27 cellular contexts compared by ENCODE assay signal in genomic region chr18:14940738-14941137, GRCh38.
"Had no signal": no experiment of that assay in that cellular context is flagged by ENCODE, and none has a peak within 500 bp of the region (broad histone marks: within the 10 kb centered on the region; RNA-seq: fewer than 3 reads in every experiment).

No MANE protein-coding gene starts in this region.

- H3K9me3 ChIP-seq: adrenal gland, body of pancreas, colonic mucosa had no signal

- H3K27ac ChIP-seq: adrenal gland, body of pancreas, dorsolateral prefrontal cortex had no signal

- H3K27ac Mint-ChIP-seq: activated CD4-positive, alpha-beta memory T cell treated with anti-CD3 and anti-CD28 coated beads for 36 hours; activated CD4-positive, alpha-beta T cell treated with anti-CD3 and anti-CD28 coated beads for 36 hours; activated CD4-positive, alpha-beta T cell treated with anti-CD3 and anti-CD28 coated beads, Interleukin-2, amount 10 ng/mL, durations not matched to agents 24 days and 14 days; activated CD8-positive, alpha-beta T cell treated with anti-CD3 and anti-CD28 coated beads, Interleukin-2, amount 10 ng/mL, durations not matched to agents 7 days and 5 days; activated naive CD4-positive, alpha-beta T cell treated with anti-CD3 and anti-CD28 coated beads for 36 hours; activated naive CD4-positive, alpha-beta T cell treated with anti-CD3 and anti-CD28 coated beads, Interleukin-2, amount 50 U/mL, for 24 hours; activated naive CD8-positive, alpha-beta T cell treated with anti-CD3 and anti-CD28 coated beads for 36 hours; activated naive CD8-positive, alpha-beta T cell treated with anti-CD3 and anti-CD28 coated beads, Interleukin-2, amount 50 U/mL, for 24 hours; activated T-helper 17 cell treated with anti-CD3 and anti-CD28 coated beads, Interleukin-2, amount 50 U/mL, for 72 hours; dendritic cell treated with granulocyte-macrophage colony-stimulating factor and Interleukin-4, amounts not matched to agents 40 ng/mL and 50 ng/mL, for 4 days; endodermal cell had no signal

- H3K4me1 Mint-ChIP-seq: activated CD4-positive, alpha-beta T cell treated with anti-CD3 and anti-CD28 coated beads for 36 hours; activated CD4-positive, alpha-beta T cell treated with anti-CD3 and anti-CD28 coated beads, Interleukin-2, amount 10 ng/mL, durations not matched to agents 24 days and 14 days; activated naive CD4-positive, alpha-beta T cell treated with anti-CD3 and anti-CD28 coated beads, Interleukin-2, amount 50 U/mL, for 24 hours; activated naive CD8-positive, alpha-beta T cell treated with anti-CD3 and anti-CD28 coated beads for 36 hours; activated naive CD8-positive, alpha-beta T cell treated with anti-CD3 and anti-CD28 coated beads, Interleukin-2, amount 50 U/mL, for 24 hours; endodermal cell had no signal

- H3K27me3 Mint-ChIP-seq: activated CD4-positive, alpha-beta memory T cell treated with anti-CD3 and anti-CD28 coated beads for 36 hours; activated CD4-positive, alpha-beta T cell treated with anti-CD3 and anti-CD28 coated beads for 36 hours; activated CD4-positive, alpha-beta T cell treated with anti-CD3 and anti-CD28 coated beads, Interleukin-2, amount 10 ng/mL, durations not matched to agents 24 days and 14 days; activated naive CD4-positive, alpha-beta T cell treated with anti-CD3 and anti-CD28 coated beads, Interleukin-2, amount 50 U/mL, for 24 hours; activated naive CD8-positive, alpha-beta T cell treated with anti-CD3 and anti-CD28 coated beads, Interleukin-2, amount 50 U/mL, for 24 hours; dendritic cell treated with granulocyte-macrophage colony-stimulating factor and Interleukin-4, amounts not matched to agents 40 ng/mL and 50 ng/mL, for 4 days had no signal

- H3K27me3 ChIP-seq: adrenal gland, body of pancreas, colonic mucosa had no signal

- H3K9me3 Mint-ChIP-seq: activated CD4-positive, alpha-beta memory T cell treated with anti-CD3 and anti-CD28 coated beads for 36 hours; activated CD4-positive, alpha-beta T cell treated with anti-CD3 and anti-CD28 coated beads, Interleukin-2, amount 10 ng/mL, durations not matched to agents 24 days and 14 days; activated naive CD4-positive, alpha-beta T cell treated with anti-CD3 and anti-CD28 coated beads for 36 hours; activated naive CD4-positive, alpha-beta T cell treated with anti-CD3 and anti-CD28 coated beads, Interleukin-2, amount 50 U/mL, for 24 hours; activated naive CD8-positive, alpha-beta T cell treated with anti-CD3 and anti-CD28 coated beads for 36 hours; activated naive CD8-positive, alpha-beta T cell treated with anti-CD3 and anti-CD28 coated beads, Interleukin-2, amount 50 U/mL, for 24 hours; activated T-cell treated with anti-CD3 and anti-CD28 coated beads, Interleukin-2, amount 50 U/mL, for 4 hours; activated T-helper 17 cell treated with anti-CD3 and anti-CD28 coated beads, Interleukin-2, amount 50 U/mL, for 72 hours; dendritic cell treated with granulocyte-macrophage colony-stimulating factor and Interleukin-4, amounts not matched to agents 40 ng/mL and 50 ng/mL, for 4 days had no signal

- H3K4me3 Mint-ChIP-seq: activated CD4-positive, alpha-beta memory T cell treated with anti-CD3 and anti-CD28 coated beads for 36 hours; activated CD4-positive, alpha-beta T cell treated with anti-CD3 and anti-CD28 coated beads for 36 hours; activated CD4-positive, alpha-beta T cell treated with anti-CD3 and anti-CD28 coated beads, Interleukin-2, amount 10 ng/mL, durations not matched to agents 24 days and 14 days; activated CD8-positive, alpha-beta T cell treated with anti-CD3 and anti-CD28 coated beads, Interleukin-2, amount 10 ng/mL, durations not matched to agents 7 days and 5 days; activated naive CD4-positive, alpha-beta T cell treated with anti-CD3 and anti-CD28 coated beads for 36 hours; activated naive CD4-positive, alpha-beta T cell treated with anti-CD3 and anti-CD28 coated beads, Interleukin-2, amount 50 U/mL, for 24 hours; activated naive CD8-positive, alpha-beta T cell treated with anti-CD3 and anti-CD28 coated beads for 36 hours; activated naive CD8-positive, alpha-beta T cell treated with anti-CD3 and anti-CD28 coated beads, Interleukin-2, amount 50 U/mL, for 24 hours; activated T-cell treated with anti-CD3 and anti-CD28 coated beads, Interleukin-2, amount 50 U/mL, for 4 hours; activated T-helper 17 cell treated with anti-CD3 and anti-CD28 coated beads, Interleukin-2, amount 50 U/mL, for 72 hours; dendritic cell treated with granulocyte-macrophage colony-stimulating factor and Interleukin-4, amounts not matched to agents 40 ng/mL and 50 ng/mL, for 4 days; endodermal cell had no signal

- H3K36me3 Mint-ChIP-seq: activated CD4-positive, alpha-beta memory T cell treated with anti-CD3 and anti-CD28 coated beads for 36 hours; activated naive CD4-positive, alpha-beta T cell treated with anti-CD3 and anti-CD28 coated beads, Interleukin-2, amount 50 U/mL, for 24 hours; activated naive CD8-positive, alpha-beta T cell treated with anti-CD3 and anti-CD28 coated beads for 36 hours had no signal

- DNase-seq: activated CD4-positive, alpha-beta memory T cell treated with anti-CD3 and anti-CD28 coated beads for 36 hours; activated CD4-positive, alpha-beta T cell treated with anti-CD3 and anti-CD28 coated beads for 36 hours; activated CD4-positive, alpha-beta T cell treated with anti-CD3 and anti-CD28 coated beads, Interleukin-2, amount 10 ng/mL, durations not matched to agents 24 days and 14 days; activated CD4-positive, CD25-positive, alpha-beta regulatory T cell; activated CD4-positive, CD25-positive, alpha-beta regulatory T cell treated with anti-CD3 and anti-CD28 coated beads, Interleukin-2, amount 50 U/mL, for 72 hours; activated CD8-positive, alpha-beta T cell treated with anti-CD3 and anti-CD28 coated beads, Interleukin-2, amount 10 ng/mL, durations not matched to agents 7 days and 5 days; activated effector memory CD4-positive, alpha-beta T cell treated with anti-CD3 and anti-CD28 coated beads, Interleukin-2, amount 50 U/mL, for 16 hours; activated naive CD4-positive, alpha-beta T cell treated with anti-CD3 and anti-CD28 coated beads for 36 hours; activated naive CD8-positive, alpha-beta T cell treated with anti-CD3 and anti-CD28 coated beads for 36 hours; activated naive CD8-positive, alpha-beta T cell treated with anti-CD3 and anti-CD28 coated beads, Interleukin-2, amount 50 U/mL, for 24 hours; activated T-cell treated with anti-CD3 and anti-CD28 coated beads, Interleukin-2, amount 50 U/mL, for 4 hours; amygdala; aorta; body of pancreas; central memory CD4-positive, alpha-beta T cell; cerebellar nuclear complex; dorsolateral prefrontal cortex; effector memory CD4-positive, alpha-beta T cell; endodermal cell; foreskin fibroblast; T-helper 2 cell had no signal

- H3K4me1 ChIP-seq: adrenal gland, body of pancreas had no signal

- ATAC-seq: activated CD4-positive, alpha-beta T cell treated with anti-CD3 and anti-CD28 coated beads for 36 hours; activated CD8-positive, alpha-beta T cell treated with anti-CD3 and anti-CD28 coated beads, Interleukin-2, amount 10 ng/mL, durations not matched to agents 7 days and 5 days; activated naive CD8-positive, alpha-beta T cell treated with anti-CD3 and anti-CD28 coated beads, Interleukin-2, amount 50 U/mL, for 24 hours; activated T-cell treated with anti-CD3 and anti-CD28 coated beads, Interleukin-2, amount 50 U/mL, for 4 hours; activated T-helper 17 cell treated with anti-CD3 and anti-CD28 coated beads, Interleukin-2, amount 50 U/mL, for 72 hours; body of pancreas; esophagus mucosa had no signal

- H3K36me3 ChIP-seq: adrenal gland, colonic mucosa had no signal

- H3K4me3 ChIP-seq: adrenal gland, body of pancreas, colonic mucosa, dorsolateral prefrontal cortex had no signal
